1 cellular context compared by ENCODE assay signal in genomic region chr13:65733110-65733509, GRCh38.
TF ChIP-seq lines count a peak whose summit lies in the region.

No MANE protein-coding gene starts in this region.

TF ChIP-seq in H1, 55 proteins besides CTCF, POLR2A, EP300 and RAD21:
- TF ChIP-seq ATF3 (IDR thresholded peaks at IDR 0.05; ENCODE audit: insufficient read depth, low read depth, low read length) (no peak), CEBPB (IDR thresholded peaks at IDR 0.05; ENCODE audit: low read depth, low read length) (no peak), SUZ12 (IDR thresholded peaks at IDR 0.05; ENCODE audit: low read length) (no peak), JUN (IDR thresholded peaks at IDR 0.05; ENCODE audit: low read depth, low read length) (no peak), TCF12 (IDR thresholded peaks at IDR 0.05; ENCODE audit: low read depth, low read length) (no peak), CBX5 (IDR thresholded peaks at IDR 0.05; ENCODE audit: low read depth, low read length) (no peak), POLR2AphosphoS5 (IDR thresholded peaks at IDR 0.05; ENCODE audit: low read depth, low read length) (no peak), EGR1 (IDR thresholded peaks at IDR 0.05; ENCODE audit: borderline replicate concordance, low read depth, low read length) (no peak), RNF2 (IDR thresholded peaks at IDR 0.05; ENCODE audit: borderline replicate concordance, low read depth, low read length, missing control alignments, poor library complexity, severe bottlenecking) (no peak), SRF (IDR thresholded peaks at IDR 0.05; ENCODE audit: low read depth, low read length) (no peak), JUND (IDR thresholded peaks at IDR 0.05; ENCODE audit: low read length) (no peak), SIN3A (conservative IDR thresholded peaks at IDR 0.05 in 1 of 2, IDR thresholded peaks at IDR 0.05 in 1 of 2; ENCODE audit: low read depth in 1 of 2, low read length in 2 of 2) (no peak), SP4 (IDR thresholded peaks at IDR 0.05; ENCODE audit: low read length) (no peak), KDM4A (IDR thresholded peaks at IDR 0.05; ENCODE audit: low read depth, low read length, severe bottlenecking) (no peak), GABPA (IDR thresholded peaks at IDR 0.05; ENCODE audit: borderline replicate concordance, insufficient read depth, low read length) (no peak)
